In genomic region chr2:21263622-21264021, GRCh38 we compare ENCODE assay signal across 9 cellular contexts.
"Had no signal": no experiment of that assay in that cellular context is flagged by ENCODE, and none has a peak within 500 bp of the region (broad histone marks: within the 10 kb centered on the region; RNA-seq: fewer than 3 reads in every experiment).

No MANE protein-coding gene starts in this region.

- H3K27me3 ChIP-seq: body of pancreas, tibial artery had no signal

- H3K4me3 ChIP-seq: body of pancreas, tibial artery had no signal

- H3K9me3 ChIP-seq: body of pancreas, tibial artery had no signal

- DNase-seq: activated CD4-positive, alpha-beta T cell treated with anti-CD3 and anti-CD28 coated beads for 4 hours; activated naive CD4-positive, alpha-beta T cell treated with anti-CD3 and anti-CD28 coated beads, Interleukin-2, amount 10 ng/mL, durations not matched to agents 7 days and 5 days; body of pancreas; glutamatergic neuron; naive thymus-derived CD8-positive, alpha-beta T cell; SHP77; stimulated activated CD4-positive, alpha-beta T cell treated with anti-CD3 and anti-CD28 coated beads, Interleukin-4, amount 100 ng/mL, for 4 hours; stimulated activated naive CD8-positive, alpha-beta T cell treated with anti-CD3 and anti-CD28 coated beads, Interleukin-15, amount 100 ng/mL, for 72 hours; tibial artery had no signal

- ATAC-seq: body of pancreas; naive thymus-derived CD8-positive, alpha-beta T cell; stimulated activated naive CD8-positive, alpha-beta T cell treated with anti-CD3 and anti-CD28 coated beads, Interleukin-15, amount 100 ng/mL, for 72 hours had no signal

- H3K27ac ChIP-seq: body of pancreas, tibial artery had no signal

- H3K36me3 ChIP-seq: tibial artery had no signal
